ENCODE assay signal across 16 cellular contexts in genomic region chr15:71071529-71071928, GRCh38. TPM values are rescaled to one million over a fixed set of nuclear protein-coding genes. Genes with fewer than 3 reads are reported as not detected.
DNase-seq lines count a peak whose midpoint lies in the region; ATAC-seq, FAIRE-seq and TF ChIP-seq lines count a peak whose summit lies in the region.
"Had no signal": no experiment of that assay in that cellular context is flagged by ENCODE, and none has a peak within 500 bp of the region (broad histone marks: within the 10 kb centered on the region; RNA-seq: fewer than 3 reads in every experiment).

No MANE protein-coding gene starts in this region.

- no TSS peak for BruUV-seq in Panc1 (replicated peaks; lab: Mats Ljungman, UMichigan)

- H3K36me3 Mint-ChIP-seq in T-cell: no peaks in the 10 kb centered on the region
- peaks cover 14% of the 10 kb centered on the region for H3K36me3 Mint-ChIP-seq in WTC11

- no peak overlapping the region for H3K9ac ChIP-seq in keratinocyte (ENCODE audit: control insufficient read depth, extremely low read depth, insufficient read depth, low read length)
- H3K9ac ChIP-seq: BLaER1 had no signal

- POLR2A ChIA-PET in Panc1 (lab: Charles Lee) (no interaction called here), T-cell (lab: Charles Lee) (no interaction called here), WTC11 (lab: Charles Lee) (no interaction called here)

- H3K4me1 ChIP-seq in Panc1 (ENCODE audit: control insufficient read depth, insufficient read depth, low read length) (peaks cover 11% of the 10 kb centered on the region), keratinocyte (ENCODE audit: control insufficient read depth, extremely low read depth, insufficient read depth, low read length) (peaks cover 25% of the 10 kb centered on the region), heart left ventricle (no peaks in the 10 kb centered on the region)
- H3K4me1 ChIP-seq: BLaER1 had no signal

- H3K27ac ChIP-seq in 22Rv1: peak overlapping the region; percentile 62
- H3K27ac ChIP-seq in Panc1 (ENCODE audit: low read length): peak overlapping the region; percentile 46; the same call in 1 of the 2 replicates
- H3K27ac ChIP-seq in keratinocyte (ENCODE audit: control insufficient read depth, insufficient read depth, low read length): peak overlapping the region; percentile 40
- H3K27ac ChIP-seq in heart left ventricle: no peak overlapping the region
- H3K27ac ChIP-seq: BLaER1 had no signal

- no peak overlapping the region for H3K27ac Mint-ChIP-seq in T-cell
- no peak overlapping the region for H3K27ac Mint-ChIP-seq in WTC11
- H3K27ac Mint-ChIP-seq: CD8-positive, alpha-beta memory T cell had no signal

- ATAC-seq in Panc1 (peak; percentile 63; the same call in 1 of the 2 replicates), T-cell (replicated peaks in 1 of 4) (no peak), heart left ventricle (no peak), WTC11 (no peak)
- ATAC-seq: HepG2 had no signal

- DNase-seq in LNCaP clone FGC (ENCODE audit: low read depth) (peak; percentile 79), Panc1 (ENCODE audit: low read depth, low spot score) (no peak), keratinocyte (ENCODE audit: low read depth, low spot score) (no peak), T-cell (no peak), heart left ventricle (no peak), WTC11 (ENCODE audit: low spot score) (no peak)
- DNase-seq: 8988T; CD8-positive, alpha-beta memory T cell; COR-L47; GOT3; H7 had no signal

- H3K36me3 ChIP-seq in Panc1 (ENCODE audit: control insufficient read depth, insufficient read depth, low read length) (no peaks in the 10 kb centered on the region), keratinocyte (ENCODE audit: control insufficient read depth in 2 of 2, extremely low read depth in 1 of 2, insufficient read depth in 2 of 2, low read length in 2 of 2) (peaks cover 0 to 1% of the 10 kb centered on the region in 2 experiments), heart left ventricle (no peaks in the 10 kb centered on the region)
- H3K36me3 ChIP-seq: BLaER1 had no signal

- dilution Hi-C loops in keratinocyte (cut with MboI; ENCODE audit: extremely low pct_ligation_motif_present, low sequenced_read_pairs): no loop called here

- CTCF ChIA-PET in Panc1 (lab: Charles Lee): no interaction called here
- CTCF ChIA-PET in T-cell (lab: Charles Lee): no interaction called here
- CTCF ChIA-PET in WTC11 (lab: Charles Lee): no interaction called here

- H3K27me3 Mint-ChIP-seq in T-cell (peaks cover 17 to 24% of the 10 kb centered on the region in 2 donors), WTC11 (ENCODE audit: low read depth) (peaks cover 2% of the 10 kb centered on the region; the same call in 1 of the 2 replicates)

- H3K4me3 ChIP-seq in LNCaP clone FGC (ENCODE audit: low read depth, low read length) (no peak overlapping the region), Panc1 (ENCODE audit: low read depth in 2 of 2, low read length in 2 of 2) (no peak overlapping the region), keratinocyte (ENCODE audit: control insufficient read depth in 2 of 3, extremely low read depth in 1 of 3, insufficient read depth in 2 of 3, low read depth in 1 of 3, low read length in 3 of 3) (no peak overlapping the region), heart left ventricle (no peak overlapping the region)
- H3K4me3 ChIP-seq: BLaER1 had no signal

- no peak for FAIRE-seq in keratinocyte (lab: Jason Lieb, UNC)
- FAIRE-seq: D721Med, GM12891, HepG2 had no signal

- H3K4me2 ChIP-seq in keratinocyte (ENCODE audit: control insufficient read depth, extremely low read depth, insufficient read depth, low read depth, low read length): no peak overlapping the region
- H3K4me2 ChIP-seq: BLaER1 had no signal

- H3K9me1 ChIP-seq in keratinocyte (ENCODE audit: control insufficient read depth, extremely low read depth, insufficient read depth, low read length): no peaks in the 10 kb centered on the region

- H3K4me1 Mint-ChIP-seq in T-cell (no peaks in the 10 kb centered on the region), WTC11 (peaks cover 4% of the 10 kb centered on the region; the same call in 1 of the 2 replicates)
- H3K4me1 Mint-ChIP-seq: CD8-positive, alpha-beta memory T cell had no signal

- H3K27me3 ChIP-seq in Panc1 (ENCODE audit: control insufficient read depth, insufficient read depth, low read length) (no peaks in the 10 kb centered on the region), keratinocyte (ENCODE audit: control insufficient read depth, extremely low read depth, insufficient read depth, low read length) (no peaks in the 10 kb centered on the region), heart left ventricle (no peaks in the 10 kb centered on the region)
- H3K27me3 ChIP-seq: BLaER1 had no signal

- intact Hi-C loops in Panc1 (cut with micrococcal nuclease; ENCODE audit: unreplicated experiment): no loop called here
- intact Hi-C loops in heart left ventricle (cut with DNase I): no loop called here

- H3K4me3 Mint-ChIP-seq in T-cell (no peak overlapping the region), WTC11 (no peak overlapping the region)
- H3K4me3 Mint-ChIP-seq: CD8-positive, alpha-beta memory T cell had no signal

- TF ChIP-seq POLR2A in heart left ventricle (IDR thresholded peaks at IDR 0.05): no peak

- no peak for TF ChIP-seq CTCF in 22Rv1 (IDR thresholded peaks at IDR 0.05)
- TF ChIP-seq CTCF in LNCaP clone FGC (IDR thresholded peaks at IDR 0.05; ENCODE audit: control insufficient read depth, extremely low read depth, insufficient read depth): no peak
- TF ChIP-seq CTCF in Panc1 (IDR thresholded peaks at IDR 0.05): no peak
- TF ChIP-seq CTCF in keratinocyte (optimal IDR thresholded peaks at IDR 0.05 in 1 of 3, IDR thresholded peaks at IDR 0.05 in 1 of 3, conservative IDR thresholded peaks at IDR 0.05 in 1 of 3; ENCODE audit: extremely low read depth in 1 of 3, insufficient read depth in 2 of 3, low read length in 3 of 3): no peak
- TF ChIP-seq CTCF in heart left ventricle (IDR thresholded peaks at IDR 0.05): no peak
- no peak for TF ChIP-seq CTCF in WTC11 (IDR thresholded peaks at IDR 0.05)

- peaks cover 0 to 8% (median 0%) of the 10 kb centered on the region in 3 donors for H3K9me3 Mint-ChIP-seq in T-cell
- peaks cover 36% of the 10 kb centered on the region for H3K9me3 Mint-ChIP-seq in WTC11

- H4K20me1 ChIP-seq in keratinocyte (ENCODE audit: control insufficient read depth, extremely low read depth, insufficient read depth, low read length): no peaks in the 10 kb centered on the region
- H4K20me1 ChIP-seq: BLaER1 had no signal

- H3K79me2 ChIP-seq in keratinocyte (ENCODE audit: control insufficient read depth, insufficient read depth, low read length): no peaks in the 10 kb centered on the region

- H2AFZ ChIP-seq in keratinocyte (ENCODE audit: control insufficient read depth, low read length): no peak overlapping the region

- in situ Hi-C loops in Panc1 (cut with HindIII; ENCODE audit: low pct_unique_long_range_greater_than_20kb, low sequenced_read_pairs): no loop called here

- H3K9me3 ChIP-seq in Panc1 (ENCODE audit: control insufficient read depth, insufficient read depth, low read depth, low read length) (peaks cover 24% of the 10 kb centered on the region), keratinocyte (ENCODE audit: control insufficient read depth, low read depth, low read length) (peaks cover 2% of the 10 kb centered on the region), heart left ventricle (peaks cover 0 to 6% (median 0%) of the 10 kb centered on the region in 12 donors)
- H3K9me3 ChIP-seq: BLaER1 had no signal

TF ChIP-seq in WTC11, 78 proteins besides CTCF, POLR2A, EP300 and RAD21 (continues in another document):
- TF ChIP-seq GRHL2 (CRISPR knock-in tag; IDR thresholded peaks at IDR 0.05; ENCODE audit: insufficient replicate concordance, severe bottlenecking) (no peak), ZMAT4 (CRISPR knock-in tag; IDR thresholded peaks at IDR 0.05) (no peak), E2F5 (CRISPR knock-in tag; IDR thresholded peaks at IDR 0.05) (no peak)

RNA-seq across cellular contexts. Expression of gene THSD4, which starts 43.7 kb away (rescaled TPM):
- 65.4 TPM for total RNA-seq in Panc1 (2021; ENCODE audit: unreplicated experiment)
- polyA plus RNA-seq in Panc1 (2012; ENCODE audit: insufficient read length): 51.1 TPM
- 24.5 to 37.0 TPM (median 25.3 TPM) in 3 replicates for polyA plus RNA-seq in keratinocyte
- polyA plus RNA-seq in keratinocyte (2011; ENCODE audit: low read depth): 17.6 TPM
- 15.4 and 18.0 TPM in 2 replicates for polyA plus RNA-seq in keratinocyte (2011; cell fraction: cytosol; rRNA removed)
- polyA plus RNA-seq in keratinocyte (2011; cell fraction: nucleus; rRNA removed): 110 and 134 TPM in 2 replicates
- 20.1 and 59.2 TPM in 2 replicates for polyA plus RNA-seq in keratinocyte (2012; ENCODE audit: low replicate concordance)
- 60.2 to 89.9 TPM (median 67.0 TPM) in 3 replicates for polyA minus RNA-seq in keratinocyte
- polyA minus RNA-seq in keratinocyte (2011; cell fraction: cytosol; rRNA and poly(A)+ RNA removed): 49.9 TPM
- 173 and 249 TPM in 2 replicates for polyA minus RNA-seq in keratinocyte (2011; cell fraction: nucleus; rRNA and poly(A)+ RNA removed)
- total RNA-seq in T-cell: under 1 TPM in 3 of 5 donors, not detected in 2; 0.03 to 0.23 (median 0.18) TPM
- 100 to 1,000 TPM in 5 of 9 donors, 10 to 100 TPM in 4; 57.4 to 206 (median 104) TPM for total RNA-seq in heart left ventricle
- 10 to 100 TPM; 32.6 to 42.4 TPM for polyA plus RNA-seq in heart left ventricle
- 7.8 to 11.7 TPM (median 8.2 TPM) in 3 replicates for total RNA-seq in WTC11 (2021)
- total RNA-seq: CD8-positive, alpha-beta memory T cell had no signal
- polyA plus RNA-seq: CD8-positive, alpha-beta memory T cell had no signal

Comparison
In these comparisons a context has a peak if more than half of its experiments do, and no peak if none do; other contexts are left out.
1. H3K27ac ChIP-seq: peak in 22Rv1 (single experiment), Panc1 (single experiment) and keratinocyte (single experiment); none in heart left ventricle (0 of 12).